Comparison of ENCODE assay signal across 2 cellular contexts in genomic region chr10:123009105-123009805, GRCh38.
TF ChIP-seq lines count a peak whose summit lies in the region.

No MANE protein-coding gene starts in this region.

TF ChIP-seq in WTC11, 78 proteins besides CTCF, POLR2A, EP300 and RAD21:
- TF ChIP-seq ZNF232 (CRISPR knock-in tag; IDR thresholded peaks at IDR 0.05) (no peak), TP53 (CRISPR knock-in tag; IDR thresholded peaks at IDR 0.05) (0 out of 2 replicates have a peak, but pooled peaks have one; percentile 10), MAX (CRISPR knock-in tag; IDR thresholded peaks at IDR 0.05) (no peak), NFYB (CRISPR knock-in tag; conservative IDR thresholded peaks at IDR 0.05; ENCODE audit: low read depth) (no peak), ZNF138 (CRISPR knock-in tag; conservative IDR thresholded peaks at IDR 0.05) (0 out of 2 replicates have a peak, but pooled peaks have one; percentile 77), ZNF281 (CRISPR knock-in tag; IDR thresholded peaks at IDR 0.05) (no peak), MXD4 (CRISPR knock-in tag; IDR thresholded peaks at IDR 0.05; ENCODE audit: borderline replicate concordance) (no peak), ZNF416 (CRISPR knock-in tag; IDR thresholded peaks at IDR 0.05) (0 out of 2 replicates have a peak, but pooled peaks have one; percentile 42), ZNF219 (CRISPR knock-in tag; IDR thresholded peaks at IDR 0.05; ENCODE audit: borderline replicate concordance) (no peak), ZNF671 (CRISPR knock-in tag; IDR thresholded peaks at IDR 0.05) (no peak), ATF1 (CRISPR knock-in tag; IDR thresholded peaks at IDR 0.05) (no peak), TEAD1 (CRISPR knock-in tag; IDR thresholded peaks at IDR 0.05) (no peak), USF2 (CRISPR knock-in tag; IDR thresholded peaks at IDR 0.05) (no peak), GABPB1 (CRISPR knock-in tag; IDR thresholded peaks at IDR 0.05) (peak; percentile 11; the same call in 1 of the 2 replicates)
- TF ChIP-seq, protein P1, sequence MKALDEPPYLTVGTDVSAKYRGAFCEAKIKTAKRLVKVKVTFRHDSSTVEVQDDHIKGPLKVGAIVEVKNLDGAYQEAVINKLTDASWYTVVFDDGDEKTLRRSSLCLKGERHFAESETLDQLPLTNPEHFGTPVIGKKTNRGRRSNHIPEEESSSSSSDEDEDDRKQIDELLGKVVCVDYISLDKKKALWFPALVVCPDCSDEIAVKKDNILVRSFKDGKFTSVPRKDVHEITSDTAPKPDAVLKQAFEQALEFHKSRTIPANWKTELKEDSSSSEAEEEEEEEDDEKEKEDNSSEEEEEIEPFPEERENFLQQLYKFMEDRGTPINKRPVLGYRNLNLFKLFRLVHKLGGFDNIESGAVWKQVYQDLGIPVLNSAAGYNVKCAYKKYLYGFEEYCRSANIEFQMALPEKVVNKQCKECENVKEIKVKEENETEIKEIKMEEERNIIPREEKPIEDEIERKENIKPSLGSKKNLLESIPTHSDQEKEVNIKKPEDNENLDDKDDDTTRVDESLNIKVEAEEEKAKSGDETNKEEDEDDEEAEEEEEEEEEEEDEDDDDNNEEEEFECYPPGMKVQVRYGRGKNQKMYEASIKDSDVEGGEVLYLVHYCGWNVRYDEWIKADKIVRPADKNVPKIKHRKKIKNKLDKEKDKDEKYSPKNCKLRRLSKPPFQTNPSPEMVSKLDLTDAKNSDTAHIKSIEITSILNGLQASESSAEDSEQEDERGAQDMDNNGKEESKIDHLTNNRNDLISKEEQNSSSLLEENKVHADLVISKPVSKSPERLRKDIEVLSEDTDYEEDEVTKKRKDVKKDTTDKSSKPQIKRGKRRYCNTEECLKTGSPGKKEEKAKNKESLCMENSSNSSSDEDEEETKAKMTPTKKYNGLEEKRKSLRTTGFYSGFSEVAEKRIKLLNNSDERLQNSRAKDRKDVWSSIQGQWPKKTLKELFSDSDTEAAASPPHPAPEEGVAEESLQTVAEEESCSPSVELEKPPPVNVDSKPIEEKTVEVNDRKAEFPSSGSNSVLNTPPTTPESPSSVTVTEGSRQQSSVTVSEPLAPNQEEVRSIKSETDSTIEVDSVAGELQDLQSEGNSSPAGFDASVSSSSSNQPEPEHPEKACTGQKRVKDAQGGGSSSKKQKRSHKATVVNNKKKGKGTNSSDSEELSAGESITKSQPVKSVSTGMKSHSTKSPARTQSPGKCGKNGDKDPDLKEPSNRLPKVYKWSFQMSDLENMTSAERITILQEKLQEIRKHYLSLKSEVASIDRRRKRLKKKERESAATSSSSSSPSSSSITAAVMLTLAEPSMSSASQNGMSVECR (CRISPR knock-in tag; IDR thresholded peaks at IDR 0.05; ENCODE audit: borderline replicate concordance): 0 out of 2 replicates have a peak, but pooled peaks have one; percentile 3
- TF ChIP-seq, protein P2, sequence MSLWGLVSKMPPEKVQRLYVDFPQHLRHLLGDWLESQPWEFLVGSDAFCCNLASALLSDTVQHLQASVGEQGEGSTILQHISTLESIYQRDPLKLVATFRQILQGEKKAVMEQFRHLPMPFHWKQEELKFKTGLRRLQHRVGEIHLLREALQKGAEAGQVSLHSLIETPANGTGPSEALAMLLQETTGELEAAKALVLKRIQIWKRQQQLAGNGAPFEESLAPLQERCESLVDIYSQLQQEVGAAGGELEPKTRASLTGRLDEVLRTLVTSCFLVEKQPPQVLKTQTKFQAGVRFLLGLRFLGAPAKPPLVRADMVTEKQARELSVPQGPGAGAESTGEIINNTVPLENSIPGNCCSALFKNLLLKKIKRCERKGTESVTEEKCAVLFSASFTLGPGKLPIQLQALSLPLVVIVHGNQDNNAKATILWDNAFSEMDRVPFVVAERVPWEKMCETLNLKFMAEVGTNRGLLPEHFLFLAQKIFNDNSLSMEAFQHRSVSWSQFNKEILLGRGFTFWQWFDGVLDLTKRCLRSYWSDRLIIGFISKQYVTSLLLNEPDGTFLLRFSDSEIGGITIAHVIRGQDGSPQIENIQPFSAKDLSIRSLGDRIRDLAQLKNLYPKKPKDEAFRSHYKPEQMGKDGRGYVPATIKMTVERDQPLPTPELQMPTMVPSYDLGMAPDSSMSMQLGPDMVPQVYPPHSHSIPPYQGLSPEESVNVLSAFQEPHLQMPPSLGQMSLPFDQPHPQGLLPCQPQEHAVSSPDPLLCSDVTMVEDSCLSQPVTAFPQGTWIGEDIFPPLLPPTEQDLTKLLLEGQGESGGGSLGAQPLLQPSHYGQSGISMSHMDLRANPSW (CRISPR knock-in tag; conservative IDR thresholded peaks at IDR 0.05; ENCODE audit: low read depth): 0 out of 2 replicates have a peak, but pooled peaks have one; percentile 54
TF ChIP-seq in WTC11: peak in this region for 6.

TF ChIP-seq in H1, 55 proteins besides CTCF, POLR2A, EP300 and RAD21:
- TF ChIP-seq PHF8 (conservative IDR thresholded peaks at IDR 0.05; ENCODE audit: low read depth, low read length): peak; percentile 63; the same call in 1 of the 2 replicates
- TF ChIP-seq JUND (IDR thresholded peaks at IDR 0.05; ENCODE audit: low read length): no peak
- 0 out of 2 replicates have a peak, but pooled peaks have one; percentile 1 for TF ChIP-seq GABPA (IDR thresholded peaks at IDR 0.05; ENCODE audit: borderline replicate concordance, insufficient read depth, low read length)
- TF ChIP-seq EZH2 (IDR thresholded peaks at IDR 0.05; ENCODE audit: low read depth, low read length, severe bottlenecking): peak; percentile 31
- TF ChIP-seq KDM4A (IDR thresholded peaks at IDR 0.05; ENCODE audit: low read depth, low read length, severe bottlenecking): peak; percentile 60
- TF ChIP-seq JUN (IDR thresholded peaks at IDR 0.05; ENCODE audit: low read depth, low read length): no peak
- TF ChIP-seq ZNF274 (IDR thresholded peaks at IDR 0.05; ENCODE audit: borderline replicate concordance, extremely low read depth, low read length): no peak
